In the genomic region with DNA sequence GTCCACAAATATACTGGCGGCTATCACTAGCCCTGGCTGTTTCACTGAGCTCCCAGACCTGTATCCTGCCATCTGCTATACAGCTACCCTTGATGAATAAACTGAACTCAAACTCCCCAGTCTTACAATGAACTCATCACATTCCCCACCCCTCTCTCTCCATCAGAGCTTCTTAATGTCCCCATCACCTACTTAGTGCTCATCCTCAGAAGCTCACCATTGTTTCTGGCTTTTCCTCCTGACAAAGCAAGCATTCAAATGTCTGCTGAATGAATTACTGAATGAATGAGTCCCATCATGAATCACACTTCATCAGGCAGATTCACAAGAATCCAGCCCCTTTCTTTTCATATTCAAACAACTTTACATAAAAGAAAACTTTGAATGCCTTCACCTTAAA, we compare ENCODE assay signal across 2 cellular contexts.
TF ChIP-seq lines count a peak whose summit lies in the region.

No MANE protein-coding gene starts in this region.

TF ChIP-seq in SK-N-SH, 30 proteins besides CTCF, POLR2A, EP300 and RAD21 (continued from another document):
- TF ChIP-seq, protein P1, sequence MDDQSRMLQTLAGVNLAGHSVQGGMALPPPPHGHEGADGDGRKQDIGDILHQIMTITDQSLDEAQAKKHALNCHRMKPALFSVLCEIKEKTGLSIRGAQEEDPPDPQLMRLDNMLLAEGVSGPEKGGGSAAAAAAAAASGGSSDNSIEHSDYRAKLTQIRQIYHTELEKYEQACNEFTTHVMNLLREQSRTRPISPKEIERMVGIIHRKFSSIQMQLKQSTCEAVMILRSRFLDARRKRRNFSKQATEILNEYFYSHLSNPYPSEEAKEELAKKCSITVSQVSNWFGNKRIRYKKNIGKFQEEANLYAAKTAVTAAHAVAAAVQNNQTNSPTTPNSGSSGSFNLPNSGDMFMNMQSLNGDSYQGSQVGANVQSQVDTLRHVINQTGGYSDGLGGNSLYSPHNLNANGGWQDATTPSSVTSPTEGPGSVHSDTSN (IDR thresholded peaks at IDR 0.05), result no peak
- TF ChIP-seq SMC3 (IDR thresholded peaks at IDR 0.05; ENCODE audit: low read depth, low read length), result no peak
- TF ChIP-seq GATA2 (CRISPR knock-in tag; IDR thresholded peaks at IDR 0.05), result no peak

TF ChIP-seq in SK-N-SH treated with all-trans-retinoic acid at 6 μM for 48 hours, 23 proteins besides CTCF, POLR2A, EP300 and RAD21 (continued from another document):
- TF ChIP-seq ESRRG (CRISPR knock-in tag; IDR thresholded peaks at IDR 0.05) (no peak), ZNF70 (CRISPR knock-in tag; IDR thresholded peaks at IDR 0.05) (no peak), ZFP30 (CRISPR knock-in tag; IDR thresholded peaks at IDR 0.05) (no peak)
TF ChIP-seq in SK-N-SH treated with all-trans-retinoic acid at 6 μM for 48 hours: peak in this region for 0.
